ENCODE assay signal across 17 cellular contexts in the genomic region with DNA sequence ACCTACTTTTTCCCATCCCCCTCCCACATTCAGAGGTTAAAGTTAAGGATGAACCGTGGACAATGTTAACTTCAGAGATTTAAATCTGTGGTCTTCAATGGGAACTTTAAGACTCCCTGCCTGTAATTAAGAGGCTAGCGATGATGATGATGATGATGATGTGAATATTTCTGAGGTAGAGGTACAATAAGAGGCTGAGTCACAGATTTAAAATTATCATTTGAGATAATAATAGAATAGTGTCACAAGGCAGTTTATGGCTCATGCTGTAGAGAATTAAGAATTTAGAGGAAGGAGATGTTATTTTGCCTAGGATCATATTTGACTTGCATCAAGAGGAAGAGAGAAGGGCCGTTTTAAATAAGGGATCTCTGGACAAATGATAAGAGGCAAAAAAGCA.
"Had no signal": no experiment of that assay in that cellular context is flagged by ENCODE, and none has a peak within 500 bp of the region (broad histone marks: within the 10 kb centered on the region; RNA-seq: fewer than 3 reads in every experiment).

No MANE protein-coding gene starts in this region.

- H3K4me1 ChIP-seq: thyroid gland, upper lobe of right lung had no signal

- H3K36me3 Mint-ChIP-seq: activated naive CD4-positive, alpha-beta T cell treated with anti-CD3 and anti-CD28 coated beads, Interleukin-2, amount 50 U/mL, for 24 hours; WTC11 had no signal

- ATAC-seq: activated CD4-positive, alpha-beta T cell treated with anti-CD3 and anti-CD28 coated beads for 36 hours; stimulated activated naive CD8-positive, alpha-beta T cell treated with anti-CD3 and anti-CD28 coated beads, Interleukin-15, Interleukin-2, amounts not matched to agents 100 U/mL and 50 U/mL, for 24 hours; upper lobe of right lung; WTC11 had no signal

- H3K27ac Mint-ChIP-seq: activated CD4-positive, alpha-beta T cell treated with anti-CD3 and anti-CD28 coated beads for 36 hours; activated naive CD4-positive, alpha-beta T cell treated with anti-CD3 and anti-CD28 coated beads, Interleukin-2, amount 50 U/mL, for 24 hours; activated T-cell treated with anti-CD3 and anti-CD28 coated beads, Interleukin-2, amount 50 U/mL, for 24 hours had no signal

- H3K36me3 ChIP-seq: SJSA1, thyroid gland, upper lobe of right lung had no signal

- H3K4me3 ChIP-seq: SJSA1, thyroid gland, upper lobe of right lung had no signal

- H3K27me3 Mint-ChIP-seq: activated CD4-positive, alpha-beta T cell treated with anti-CD3 and anti-CD28 coated beads for 36 hours; activated naive CD4-positive, alpha-beta T cell treated with anti-CD3 and anti-CD28 coated beads, Interleukin-2, amount 50 U/mL, for 24 hours; activated T-cell treated with anti-CD3 and anti-CD28 coated beads, Interleukin-2, amount 50 U/mL, for 24 hours had no signal

- H3K4me3 Mint-ChIP-seq: activated CD4-positive, alpha-beta T cell treated with anti-CD3 and anti-CD28 coated beads for 36 hours; activated naive CD4-positive, alpha-beta T cell treated with anti-CD3 and anti-CD28 coated beads, Interleukin-2, amount 50 U/mL, for 24 hours; activated T-cell treated with anti-CD3 and anti-CD28 coated beads, Interleukin-2, amount 50 U/mL, for 24 hours; WTC11 had no signal

- H3K9me3 ChIP-seq: SJSA1, thyroid gland, upper lobe of right lung had no signal

- DNase-seq: activated CD4-positive, alpha-beta T cell treated with anti-CD3 and anti-CD28 coated beads for 36 hours; activated CD4-positive, alpha-beta T cell treated with anti-CD3 and anti-CD28 coated beads, Interleukin-2, amount 50 U/mL, for 4 hours; activated CD8-positive, alpha-beta memory T cell treated with anti-CD3 and anti-CD28 coated beads for 24 hours; activated CD8-positive, alpha-beta memory T cell treated with anti-CD3 and anti-CD28 coated beads, Interleukin-2, amount 50 U/mL, for 4 hours; activated effector memory CD4-positive, alpha-beta T cell treated with Interleukin-2 at 50 U/mL for 16 hours; activated T-cell treated with anti-CD3 and anti-CD28 coated beads, Interleukin-2, amount 50 U/mL, for 24 hours; kidney; retina; stimulated activated CD4-positive, alpha-beta T cell treated with anti-CD3 and anti-CD28 coated beads, Interleukin-12 subunit alpha, Interleukin-12 subunit beta, amount 100 ng/mL, for 4 hours; stimulated activated CD4-positive, alpha-beta T cell treated with anti-CD3 and anti-CD28 coated beads, Interleukin-4, amount 100 ng/mL, for 4 hours; stimulated activated naive CD8-positive, alpha-beta T cell treated with anti-CD3 and anti-CD28 coated beads, Interleukin-15, Interleukin-2, amounts not matched to agents 100 U/mL and 50 U/mL, for 24 hours; T1000; thyroid gland; upper lobe of right lung had no signal

- H3K27me3 ChIP-seq: SJSA1, thyroid gland, upper lobe of right lung had no signal

- H3K9me3 Mint-ChIP-seq: activated naive CD4-positive, alpha-beta T cell treated with anti-CD3 and anti-CD28 coated beads, Interleukin-2, amount 50 U/mL, for 24 hours; activated T-cell treated with anti-CD3 and anti-CD28 coated beads, Interleukin-2, amount 50 U/mL, for 24 hours; WTC11 had no signal

- H3K27ac ChIP-seq: SJSA1, thyroid gland, upper lobe of right lung had no signal
